In genomic region chr20:47358052-47358671, GRCh38 we compare ENCODE assay signal across 1 cellular context.
TF ChIP-seq lines count a peak whose summit lies in the region.

No MANE protein-coding gene starts in this region.

TF ChIP-seq in HepG2, 621 proteins besides CTCF, POLR2A, EP300 and RAD21 (continued from another document and continues in another):
- peak; percentile 81; the same call in 1 of the 2 replicates for TF ChIP-seq AKNA (CRISPR knock-in tag; IDR thresholded peaks at IDR 0.05; ENCODE audit: borderline replicate concordance)
- TF ChIP-seq NR2C2 (CRISPR knock-in tag; IDR thresholded peaks at IDR 0.05; ENCODE audit: borderline replicate concordance): no peak; the same call in 1 of the 2 replicates
- no peak for TF ChIP-seq GMEB2 (CRISPR knock-in tag; IDR thresholded peaks at IDR 0.05; ENCODE audit: low read depth)
- TF ChIP-seq ZBTB20 (CRISPR knock-in tag; IDR thresholded peaks at IDR 0.05; ENCODE audit: borderline replicate concordance, low read depth): no peak
- TF ChIP-seq PRMT3 (CRISPR knock-in tag; IDR thresholded peaks at IDR 0.05; ENCODE audit: borderline replicate concordance, low read depth): peak; percentile 70; the same call in 1 of the 2 replicates
- 0 out of 2 replicates have a peak, but pooled peaks have one; percentile 4 for TF ChIP-seq ZNF549 (CRISPR knock-in tag; IDR thresholded peaks at IDR 0.05)
- no peak for TF ChIP-seq ZNF282 (IDR thresholded peaks at IDR 0.05; ENCODE audit: partially characterized antibody)
- peak; percentile 17; the same call in 1 of the 2 replicates for TF ChIP-seq ZNF326 (CRISPR knock-in tag; IDR thresholded peaks at IDR 0.05; ENCODE audit: borderline replicate concordance)
- 0 out of 2 replicates have a peak, but pooled peaks have one; percentile 11 for TF ChIP-seq ELF4 (CRISPR knock-in tag; IDR thresholded peaks at IDR 0.05; ENCODE audit: borderline replicate concordance)
- peak; percentile 67 for TF ChIP-seq HNF1A (IDR thresholded peaks at IDR 0.05; ENCODE audit: low read depth)
- TF ChIP-seq HNF1A (CRISPR knock-in tag; IDR thresholded peaks at IDR 0.05; ENCODE audit: borderline replicate concordance): no peak
- no peak for TF ChIP-seq ZNF552 (CRISPR knock-in tag; IDR thresholded peaks at IDR 0.05; ENCODE audit: borderline replicate concordance)
- TF ChIP-seq ZNF768 (CRISPR knock-in tag; IDR thresholded peaks at IDR 0.05): no peak
- no peak for TF ChIP-seq BCL3 (CRISPR knock-in tag; IDR thresholded peaks at IDR 0.05)
- peak; percentile 65; the same call in 1 of the 2 replicates for TF ChIP-seq ZNF850 (CRISPR knock-in tag; conservative IDR thresholded peaks at IDR 0.05)
- no peak for TF ChIP-seq ZSCAN21 (CRISPR knock-in tag; IDR thresholded peaks at IDR 0.05; ENCODE audit: borderline replicate concordance)
- TF ChIP-seq ZNF773 (CRISPR knock-in tag; IDR thresholded peaks at IDR 0.05; ENCODE audit: borderline replicate concordance): no peak
- no peak for TF ChIP-seq ZNF33A (CRISPR knock-in tag; IDR thresholded peaks at IDR 0.05; ENCODE audit: borderline replicate concordance)
- no peak for TF ChIP-seq ZBTB2 (CRISPR knock-in tag; IDR thresholded peaks at IDR 0.05; ENCODE audit: low read depth)
- no peak; the same call in 1 of the 2 replicates for TF ChIP-seq MEF2D (CRISPR knock-in tag; IDR thresholded peaks at IDR 0.05)
- peak; percentile 86 for TF ChIP-seq PATZ1 (CRISPR knock-in tag; IDR thresholded peaks at IDR 0.05)
- TF ChIP-seq POLR2AphosphoS5 (IDR thresholded peaks at IDR 0.05; ENCODE audit: low read depth, low read length): peak; percentile 34
- TF ChIP-seq ETV5 (CRISPR knock-in tag; IDR thresholded peaks at IDR 0.05; ENCODE audit: borderline replicate concordance): no peak
- no peak for TF ChIP-seq CREB3 (CRISPR knock-in tag; IDR thresholded peaks at IDR 0.05)
- TF ChIP-seq CENPBD1 (CRISPR knock-in tag; IDR thresholded peaks at IDR 0.05; ENCODE audit: borderline replicate concordance, low read depth): no peak
- TF ChIP-seq MEIS1 (CRISPR knock-in tag; IDR thresholded peaks at IDR 0.05; ENCODE audit: borderline replicate concordance): no peak
- no peak for TF ChIP-seq DPF2 (CRISPR knock-in tag; IDR thresholded peaks at IDR 0.05; ENCODE audit: borderline replicate concordance, low read depth)
- no peak for TF ChIP-seq RORA (CRISPR knock-in tag; IDR thresholded peaks at IDR 0.05)
- TF ChIP-seq KLF15 (CRISPR knock-in tag; IDR thresholded peaks at IDR 0.05; ENCODE audit: borderline replicate concordance): no peak; the same call in 1 of the 2 replicates
- TF ChIP-seq ZNF530 (CRISPR knock-in tag; IDR thresholded peaks at IDR 0.05; ENCODE audit: low read depth): no peak
- no peak for TF ChIP-seq CEBPB (IDR thresholded peaks at IDR 0.05; ENCODE audit: borderline replicate concordance, low read depth, low read length)
- no peak for TF ChIP-seq MXD4 (CRISPR knock-in tag; IDR thresholded peaks at IDR 0.05)
- TF ChIP-seq HNRNPH1 (optimal IDR thresholded peaks at IDR 0.05; ENCODE audit: low read depth, low read length): no peak
- no peak for TF ChIP-seq ZNF292 (CRISPR knock-in tag; IDR thresholded peaks at IDR 0.05; ENCODE audit: borderline replicate concordance, low read depth)
- TF ChIP-seq ZNF3 (CRISPR knock-in tag; IDR thresholded peaks at IDR 0.05): 0 out of 2 replicates have a peak, but pooled peaks have one; percentile 29
- TF ChIP-seq PAXIP1 (CRISPR knock-in tag; conservative IDR thresholded peaks at IDR 0.05): no peak
- no peak for TF ChIP-seq NONO (IDR thresholded peaks at IDR 0.05)
- no peak for TF ChIP-seq NONO (CRISPR knock-in tag; conservative IDR thresholded peaks at IDR 0.05)
- no peak for TF ChIP-seq MED13 (CRISPR knock-in tag; IDR thresholded peaks at IDR 0.05)
